Comparison of ENCODE assay signal across 8 cellular contexts in genomic region chr18:21111351-21112139, GRCh38. TPM values are rescaled to one million over a fixed set of nuclear protein-coding genes. Genes with fewer than 3 reads are reported as not detected.
DNase-seq lines count a peak whose midpoint lies in the region; ATAC-seq, FAIRE-seq and TF ChIP-seq lines count a peak whose summit lies in the region.

TSS of gene ROCK1 (minus strand) at chr18:21111813. CDS start at chr18:21110910, 903 bp downstream.

- FAIRE-seq in HTR-8/SVneo (lab: Jason Lieb, UNC) = peak; percentile 20

- intact Hi-C loops in Caco-2 (cut with micrococcal nuclease; ENCODE audit: unreplicated experiment) = loop anchor here (1.0 to 10.0 kb wide), 6 partner anchors 39 to 489 kb away; partner anchors contain the start of gene ESCO1

- H3K4me1 Mint-ChIP-seq in Caco-2 (ENCODE audit: low read depth, unreplicated experiment) = no peaks in the 10 kb centered on the region

- no TSS peak for BruUV-seq in Caco-2 (replicated peaks; lab: Mats Ljungman, UMichigan)

- no peaks in the 10 kb centered on the region for H3K27me3 Mint-ChIP-seq in Caco-2 (ENCODE audit: insufficient read depth, unreplicated experiment)

- H3K4me1 ChIP-seq in Caco-2 = peaks cover 7% of the 10 kb centered on the region; the same call in 1 of the 2 replicates
- H3K4me1 ChIP-seq in effector memory CD4-positive, alpha-beta T cell (ENCODE audit: control insufficient read depth, insufficient read depth, low read length, poor library complexity, severe bottlenecking) = peaks cover 17% of the 10 kb centered on the region

- TF ChIP-seq CTCF in Caco-2 (IDR thresholded peaks at IDR 0.05; ENCODE audit: insufficient read depth in 1 of 2, low read depth in 1 of 2, low read length in 1 of 2, severe bottlenecking in 1 of 2, unreplicated experiment in 1 of 2) = no peak

- no peaks in the 10 kb centered on the region for H3K9me3 Mint-ChIP-seq in Caco-2 (ENCODE audit: unreplicated experiment)

- ATAC-seq in GM21381 (IDR thresholded peaks at IDR 0.05; ENCODE audit: unreplicated experiment) = peak; percentile 94

- H3K9me3 ChIP-seq in Caco-2 = no peaks in the 10 kb centered on the region
- H3K9me3 ChIP-seq in effector memory CD4-positive, alpha-beta T cell (ENCODE audit: control insufficient read depth, low read length) = no peaks in the 10 kb centered on the region

- no peaks in the 10 kb centered on the region for H3K36me3 ChIP-seq in Caco-2 (ENCODE audit: control insufficient read depth, insufficient read depth, low read length)
- no peaks in the 10 kb centered on the region for H3K36me3 ChIP-seq in effector memory CD4-positive, alpha-beta T cell (ENCODE audit: control insufficient read depth, insufficient read depth, low read length)

- no peaks in the 10 kb centered on the region for H3K36me3 Mint-ChIP-seq in Caco-2 (ENCODE audit: insufficient read depth, unreplicated experiment)

- H3K27me3 ChIP-seq in Caco-2 (replicated peaks; ENCODE audit: control insufficient read depth, insufficient read depth, low read length) = no peaks in the 10 kb centered on the region
- H3K27me3 ChIP-seq in effector memory CD4-positive, alpha-beta T cell (replicated peaks; ENCODE audit: control insufficient read depth, insufficient read depth, low read length, poor library complexity, severe bottlenecking) = no peaks in the 10 kb centered on the region

- peak; percentile 97 to 98 for DNase-seq in Caco-2
- DNase-seq in HTR-8/SVneo (ENCODE audit: insufficient read length, low spot score) = peak; percentile 96
- DNase-seq in NOMO-1 treated with DMSO at 0.1 percent for 48 hours (lab: John Stamatoyannopoulos, UW; ENCODE audit: unreplicated experiment) = peak; percentile 95
- DNase-seq in activated CD8-positive, alpha-beta memory T cell treated with anti-CD3 and anti-CD28 coated beads for 4 hours (ENCODE audit: low read depth in 2 of 2) = peak; percentile 98 to 99
- DNase-seq in effector memory CD4-positive, alpha-beta T cell = peak; percentile 98 to 99 (median 99)
- peak; percentile 94 for DNase-seq in medulla oblongata (ENCODE audit: extremely low spot score)
- peak; percentile 94 to 98 (median 97) for DNase-seq in stimulated activated CD4-positive, alpha-beta T cell treated with anti-CD3 and anti-CD28 coated beads, TNF-alpha, amount 100 ng/mL, for 48 hours (ENCODE audit: low read depth in 3 of 3)

- H3K27ac ChIP-seq in effector memory CD4-positive, alpha-beta T cell (ENCODE audit: insufficient read depth, low read length, poor library complexity, severe bottlenecking) = peak within 1 kb of the TSS; percentile 90

- no peak within 1 kb of the TSS for H3K4me3 Mint-ChIP-seq in Caco-2 (ENCODE audit: unreplicated experiment)

- POLR2A ChIA-PET in Caco-2 (lab: Charles Lee) = interaction anchor here (0.6 to 1.0 kb wide), 3 partner anchors 12 to 490 kb away, joined by 3 to 7 read pairs (median 3); no protein-coding TSS in a partner anchor

- CTCF ChIA-PET in Caco-2 (lab: Charles Lee) = interaction anchor here (0.5 to 1.4 kb wide), 5 partner anchors 68 to 489 kb away, joined by 3 to 11 read pairs (median 5); partner anchors contain the start of gene ESCO1

- peak within 1 kb of the TSS; percentile 79 for H3K27ac Mint-ChIP-seq in Caco-2 (ENCODE audit: unreplicated experiment)

- H3K4me3 ChIP-seq in Caco-2 (ENCODE audit: low read depth, low read length) = peak within 1 kb of the TSS; percentile 90
- peak within 1 kb of the TSS; percentile 97 for H3K4me3 ChIP-seq in effector memory CD4-positive, alpha-beta T cell (ENCODE audit: insufficient read depth, low read depth, low read length, poor library complexity, severe bottlenecking)

RNA-seq across cellular contexts. Expression of gene ROCK1, which starts in this region (rescaled TPM):
- 50.3 and 51.3 TPM in 2 replicates for total RNA-seq in Caco-2 (2022)

Comparison
In these comparisons a context has a peak if more than half of its experiments do, and no peak if none do; other contexts are left out.
1. Peak in every context shown above with its lines: DNase-seq, ATAC-seq, H3K4me3 ChIP-seq and H3K27ac ChIP-seq.